18 cellular contexts compared by ENCODE assay signal in the genomic region with DNA sequence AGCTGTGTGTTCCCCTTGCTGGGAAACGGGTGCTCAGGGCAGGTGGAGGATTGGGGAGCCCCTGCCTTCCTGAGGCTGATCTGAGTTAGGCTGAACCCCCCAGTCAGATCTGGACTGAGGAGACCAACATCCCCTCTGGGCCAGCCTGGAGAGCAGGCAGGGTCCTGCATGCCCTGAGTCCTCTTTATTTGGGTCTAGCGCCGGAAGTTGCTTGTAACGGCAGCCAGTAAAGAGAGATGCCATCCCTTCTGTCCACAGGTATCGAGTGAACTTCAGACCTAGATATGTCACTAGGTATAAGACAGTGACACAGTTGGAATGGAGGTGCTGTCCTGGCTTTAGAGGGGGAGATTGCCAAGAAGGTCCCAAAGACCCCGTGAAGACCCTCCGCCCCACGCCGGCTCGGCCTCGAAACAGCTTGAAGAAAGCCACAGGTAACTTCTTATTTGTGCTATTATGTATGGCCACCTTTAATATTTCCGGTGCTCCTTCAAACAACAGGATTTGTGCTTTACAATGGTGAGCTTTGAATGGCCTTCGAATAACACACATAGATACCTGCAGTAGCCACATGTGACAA. TPM values are rescaled to one million over a fixed set of nuclear protein-coding genes. Genes with fewer than 3 reads are reported as not detected.
A peak's percentile ranks its signal among the peaks of the same experiment; 100 is the strongest.
DNase-seq lines count a peak whose midpoint lies in the region; TF ChIP-seq lines count a peak whose summit lies in the region.
"Had no signal": no experiment of that assay in that cellular context is flagged by ENCODE, and none has a peak within 500 bp of the region (broad histone marks: within the 10 kb centered on the region; RNA-seq: fewer than 3 reads in every experiment).

No MANE protein-coding gene starts in this region.

- peaks cover 28 to 67% (median 46%) of the 10 kb centered on the region in 4 donors for H3K4me1 Mint-ChIP-seq in CD4-positive, alpha-beta memory T cell
- H3K4me1 Mint-ChIP-seq in immature natural killer cell = peaks cover 44 to 49% of the 10 kb centered on the region in 2 donors

- peak overlapping the region in 4 of 7 donors; percentile 15 to 90 (median 60) for H3K27ac Mint-ChIP-seq in CD4-positive, alpha-beta memory T cell
- H3K27ac Mint-ChIP-seq in immature natural killer cell = peak overlapping the region in 4 of 6 donors; percentile 10 to 77 (median 52)
- H3K27ac Mint-ChIP-seq: CD8-positive, alpha-beta T cell had no signal

- no peak for DNase-seq in CD4-positive, alpha-beta memory T cell
- DNase-seq in immature natural killer cell (no peak), NCI-H774 (lab: John Stamatoyannopoulos, UW) (no peak), COLO829 (ENCODE audit: low spot score) (no peak), putamen (ENCODE audit: low spot score) (no peak)
- DNase-seq: ACHN; AML-193; CD8-positive, alpha-beta T cell; Kasumi-1; NCI-H1105; NCI-H1694 treated with DMSO at 0.1 percent for 48 hours; NCI-H2107; NCI-H226; NCI-H526; SHP77; SK-N-SH had no signal

- no peak overlapping the region for H3K4me3 ChIP-seq in BLaER1 treated with 17β-estradiol and CSF1 and Interleukin-3, amounts not matched to agents 10 nM and 100 nM
- H3K4me3 ChIP-seq in CD4-positive, alpha-beta memory T cell (ENCODE audit: low read length in 2 of 2) = no peak overlapping the region
- no peak overlapping the region for H3K4me3 ChIP-seq in parathyroid adenoma (ENCODE audit: low read depth, low read length)

- no peaks in the 10 kb centered on the region for H3K27me3 ChIP-seq in BLaER1 treated with 17β-estradiol and CSF1 and Interleukin-3, amounts not matched to agents 10 nM and 100 nM
- H3K27me3 ChIP-seq in CD4-positive, alpha-beta memory T cell (ENCODE audit: insufficient read depth, low read length) = no peaks in the 10 kb centered on the region
- no peaks in the 10 kb centered on the region for H3K27me3 ChIP-seq in parathyroid adenoma (ENCODE audit: control insufficient read depth, insufficient read depth, low read length)

- H3K4me1 ChIP-seq in BLaER1 treated with 17β-estradiol and CSF1 and Interleukin-3, amounts not matched to agents 10 nM and 100 nM = peaks cover 43 to 89% (median 66%) of the 10 kb centered on the region in 10 experiments
- H3K4me1 ChIP-seq in CD4-positive, alpha-beta memory T cell (ENCODE audit: insufficient read depth, low read length) = peaks cover 52% of the 10 kb centered on the region
- peaks cover 68% of the 10 kb centered on the region for H3K4me1 ChIP-seq in parathyroid adenoma

- H3K9me3 Mint-ChIP-seq in CD4-positive, alpha-beta memory T cell = peaks cover 0 to 14% (median 9%) of the 10 kb centered on the region in 8 donors
- H3K9me3 Mint-ChIP-seq in immature natural killer cell = peaks cover 0 to 7% (median 0%) of the 10 kb centered on the region in 6 donors

- H3K36me3 ChIP-seq in BLaER1 treated with 17β-estradiol and CSF1 and Interleukin-3, amounts not matched to agents 10 nM and 100 nM = peaks cover 0 to 73% (median 0%) of the 10 kb centered on the region in 11 experiments; a peak in 8 of 22 replicates
- H3K36me3 ChIP-seq in CD4-positive, alpha-beta memory T cell (ENCODE audit: insufficient read depth, low read length) = no peaks in the 10 kb centered on the region
- H3K36me3 ChIP-seq in parathyroid adenoma (ENCODE audit: control insufficient read depth, insufficient read depth, low read length) = peaks cover 2% of the 10 kb centered on the region

- intact Hi-C loops in CD4-positive, alpha-beta memory T cell (cut with micrococcal nuclease) = loop anchor here (5.0 kb wide), 1 partner anchor 37 kb away; a partner anchor contains a TSS

- no peak overlapping the region for H2AFZ ChIP-seq in parathyroid adenoma

- H4K20me1 ChIP-seq in BLaER1 treated with 17β-estradiol and CSF1 and Interleukin-3, amounts not matched to agents 10 nM and 100 nM = peaks cover 0 to 100% (median 0%) of the 10 kb centered on the region in 11 experiments; a peak in 6 of 22 replicates

- peak overlapping the region in 9 of 11 experiments; percentile 4 to 92 (median 84); a peak in 11 of 22 replicates for H3K4me2 ChIP-seq in BLaER1 treated with 17β-estradiol and CSF1 and Interleukin-3, amounts not matched to agents 10 nM and 100 nM
- H3K4me2 ChIP-seq in parathyroid adenoma (ENCODE audit: low read length) = no peak overlapping the region
- H3K4me2 ChIP-seq: SK-N-SH had no signal

- peaks cover 49% of the 10 kb centered on the region for H3K79me2 ChIP-seq in parathyroid adenoma

- no peaks in the 10 kb centered on the region for H3K27me3 Mint-ChIP-seq in CD4-positive, alpha-beta memory T cell
- peaks cover 2 to 3% (median 2%) of the 10 kb centered on the region in 3 donors for H3K27me3 Mint-ChIP-seq in immature natural killer cell (ENCODE audit: low read depth in 3 of 3)

- H3K27ac ChIP-seq in BLaER1 treated with 17β-estradiol and CSF1 and Interleukin-3, amounts not matched to agents 10 nM and 100 nM = peak overlapping the region in 5 of 11 experiments; percentile 1 to 47 (median 34); a peak in 4 of 22 replicates
- H3K27ac ChIP-seq in CD4-positive, alpha-beta memory T cell (ENCODE audit: low read depth, low read length) = no peak overlapping the region
- H3K27ac ChIP-seq in parathyroid adenoma = peak overlapping the region; percentile 87

- no peak overlapping the region for H3K4me3 Mint-ChIP-seq in CD4-positive, alpha-beta memory T cell
- H3K4me3 Mint-ChIP-seq in immature natural killer cell = no peak overlapping the region
- H3K4me3 Mint-ChIP-seq: CD8-positive, alpha-beta T cell had no signal

- H3K9me3 ChIP-seq in BLaER1 treated with 17β-estradiol and CSF1 and Interleukin-3, amounts not matched to agents 10 nM and 100 nM (replicated peaks in 1 of 11) = peaks cover 0 to 25% (median 16%) of the 10 kb centered on the region in 11 experiments; a peak in 17 of 22 replicates
- H3K9me3 ChIP-seq in CD4-positive, alpha-beta memory T cell (ENCODE audit: control insufficient read depth in 1 of 2, low read length in 2 of 2) = no peaks in the 10 kb centered on the region
- H3K9me3 ChIP-seq in parathyroid adenoma (ENCODE audit: control insufficient read depth, low read length) = no peaks in the 10 kb centered on the region
- H3K9me3 ChIP-seq: SK-N-SH had no signal

- POLR2A ChIA-PET in CD4-positive, alpha-beta memory T cell (lab: Charles Lee; ENCODE audit: partially characterized antibody) = interaction anchor here (1.1 to 3.0 kb wide), 3 partner anchors 8 to 21 kb away, joined by 3 to 13 read pairs (median 10); no protein-coding TSS in a partner anchor

- TF ChIP-seq CTCF in parathyroid adenoma (IDR thresholded peaks at IDR 0.05) = no peak

- H3K36me3 Mint-ChIP-seq in CD4-positive, alpha-beta memory T cell = peaks cover 5 to 10% of the 10 kb centered on the region in 2 donors
- peaks cover 4 to 13% (median 12%) of the 10 kb centered on the region in 3 donors for H3K36me3 Mint-ChIP-seq in immature natural killer cell

- CTCF ChIA-PET in CD4-positive, alpha-beta memory T cell (lab: Charles Lee; ENCODE audit: partially characterized antibody) = interaction anchor here (0.8 to 2.0 kb wide), 2 partner anchors 14 to 23 kb away, joined by 3 to 7 read pairs; no protein-coding TSS in a partner anchor

- H3K9ac ChIP-seq in BLaER1 treated with 17β-estradiol and CSF1 and Interleukin-3, amounts not matched to agents 10 nM and 100 nM = no peak overlapping the region
- H3K9ac ChIP-seq in parathyroid adenoma = no peak overlapping the region
- H3K9ac ChIP-seq: SK-N-SH had no signal

RNA-seq across cellular contexts. Expression of a gene that starts 38.0 kb away (rescaled TPM):
- total RNA-seq in CD4-positive, alpha-beta memory T cell = 10 to 100 TPM in 1 of 2 experiments, 1 to 10 TPM in 1; 9.5 to 11.4 TPM
- polyA plus RNA-seq in CD4-positive, alpha-beta memory T cell = 1 to 10 TPM; 4.9 to 7.7 TPM
- 1 to 10 TPM; 3.4 to 9.3 (median 4.4) TPM for polyA plus RNA-seq in immature natural killer cell
